In genomic region chr4:8461086-8461485, GRCh38 we compare ENCODE assay signal across 13 cellular contexts. TPM values are rescaled to one million over a fixed set of nuclear protein-coding genes. Genes with fewer than 3 reads are reported as not detected.
DNase-seq lines count a peak whose midpoint lies in the region; ATAC-seq and TF ChIP-seq lines count a peak whose summit lies in the region.
"Had no signal": no experiment of that assay in that cellular context is flagged by ENCODE, and none has a peak within 500 bp of the region (broad histone marks: within the 10 kb centered on the region; RNA-seq: fewer than 3 reads in every experiment).

No MANE protein-coding gene starts in this region.

- DNase-seq in EH (ENCODE audit: low read depth) (peak; percentile 13), astrocyte of the hippocampus (ENCODE audit: low read depth, low spot score) (peak; percentile 32), kidney tubule cell (ENCODE audit: low spot score) (peak; percentile 60), thyroid gland (no peak), foreskin melanocyte (no peak), Peyer's patch (no peak)
- no peak for DNase-seq in naive thymus-derived CD4-positive, alpha-beta T cell
- DNase-seq: C1 segment of cervical spinal cord; CD4-positive, alpha-beta T cell; DMS79; GDM1 had no signal

- no peaks in the 10 kb centered on the region for H3K27me3 Mint-ChIP-seq in naive thymus-derived CD4-positive, alpha-beta T cell
- H3K27me3 Mint-ChIP-seq: B cell; CD4-positive, alpha-beta T cell had no signal

- H3K4me1 ChIP-seq in thyroid gland (peaks cover 14 to 24% of the 10 kb centered on the region in 2 donors), Peyer's patch (no peaks in the 10 kb centered on the region)
- no peaks in the 10 kb centered on the region for H3K4me1 ChIP-seq in naive thymus-derived CD4-positive, alpha-beta T cell (ENCODE audit: control insufficient read depth in 2 of 2, insufficient read depth in 2 of 2, low read length in 2 of 2)

- H3K9me3 Mint-ChIP-seq in naive thymus-derived CD4-positive, alpha-beta T cell = peaks cover 0 to 1% (median 0%) of the 10 kb centered on the region in 11 donors
- H3K9me3 Mint-ChIP-seq: CD4-positive, alpha-beta T cell had no signal

- no peaks in the 10 kb centered on the region for H3K27me3 ChIP-seq in thyroid gland
- no peaks in the 10 kb centered on the region for H3K27me3 ChIP-seq in naive thymus-derived CD4-positive, alpha-beta T cell (ENCODE audit: control insufficient read depth in 2 of 2, insufficient read depth in 2 of 2, low read length in 2 of 2)
- no peaks in the 10 kb centered on the region for H3K27me3 ChIP-seq in Peyer's patch

- H3K27ac ChIP-seq in thyroid gland = peak overlapping the region; percentile 82 to 93 (median 85)
- H3K27ac ChIP-seq in naive thymus-derived CD4-positive, alpha-beta T cell (ENCODE audit: low read depth, low read length) = no peak overlapping the region
- no peak overlapping the region for H3K27ac ChIP-seq in Peyer's patch

- WGBS in thyroid gland, 2 donors = 88 to 92% methylated on average over 6 of the region's 6 CpGs

- H3K4me3 ChIP-seq in thyroid gland (replicated peaks in 1 of 3) (no peak overlapping the region), Peyer's patch (no peak overlapping the region)
- no peak overlapping the region for H3K4me3 ChIP-seq in naive thymus-derived CD4-positive, alpha-beta T cell (ENCODE audit: low read length)
- H3K4me3 ChIP-seq: HAP-1 had no signal

- POLR2A ChIA-PET in naive thymus-derived CD4-positive, alpha-beta T cell (lab: Charles Lee) = no interaction called here

- no peaks in the 10 kb centered on the region for H3K4me1 Mint-ChIP-seq in naive thymus-derived CD4-positive, alpha-beta T cell
- H3K4me1 Mint-ChIP-seq: B cell had no signal

- TF ChIP-seq CTCF in thyroid gland (IDR thresholded peaks at IDR 0.05) = no peak
- TF ChIP-seq CTCF in Peyer's patch (IDR thresholded peaks at IDR 0.05) = no peak

- peak overlapping the region in 1 of 9 donors; percentile 36 for H3K27ac Mint-ChIP-seq in naive thymus-derived CD4-positive, alpha-beta T cell
- H3K27ac Mint-ChIP-seq: B cell; CD4-positive, alpha-beta T cell had no signal

- H3K36me3 Mint-ChIP-seq in naive thymus-derived CD4-positive, alpha-beta T cell = peaks cover 10 to 42% (median 16%) of the 10 kb centered on the region in 5 donors

- H3K4me3 Mint-ChIP-seq in naive thymus-derived CD4-positive, alpha-beta T cell = no peak overlapping the region
- H3K4me3 Mint-ChIP-seq: B cell; CD4-positive, alpha-beta T cell had no signal

- H3K36me3 ChIP-seq in thyroid gland (peaks cover 8 to 9% of the 10 kb centered on the region in 2 donors), Peyer's patch (peaks cover 0 to 68% (median 0%) of the 10 kb centered on the region in 3 donors)
- peaks cover 0 to 85% (median 0%) of the 10 kb centered on the region in 3 experiments for H3K36me3 ChIP-seq in naive thymus-derived CD4-positive, alpha-beta T cell (ENCODE audit: control insufficient read depth in 2 of 3, insufficient read depth in 3 of 3, low read length in 3 of 3)

- TF ChIP-seq POLR2A in thyroid gland (IDR thresholded peaks at IDR 0.05) (no peak), Peyer's patch (IDR thresholded peaks at IDR 0.05) (no peak)

- ATAC-seq in naive thymus-derived CD4-positive, alpha-beta T cell = no peak

- CTCF ChIA-PET in naive thymus-derived CD4-positive, alpha-beta T cell (lab: Charles Lee) = no interaction called here

- H3K9me3 ChIP-seq in thyroid gland (no peaks in the 10 kb centered on the region), Peyer's patch (no peaks in the 10 kb centered on the region)
- no peaks in the 10 kb centered on the region for H3K9me3 ChIP-seq in naive thymus-derived CD4-positive, alpha-beta T cell (ENCODE audit: control insufficient read depth in 2 of 3, low read length in 3 of 3)
- H3K9me3 ChIP-seq: HAP-1 had no signal

- intact Hi-C loops in thyroid gland (cut with DNase I) = no loop called here
- intact Hi-C loops in naive thymus-derived CD4-positive, alpha-beta T cell (cut with micrococcal nuclease) = no loop called here

RNA-seq across cellular contexts. Expression of gene TRMT44, which starts 20.5 kb away (rescaled TPM):
- total RNA-seq in thyroid gland (10 to 100 TPM; 36.4 to 56.4 (median 43.9) TPM), Peyer's patch (10 to 100 TPM; 16.8 to 31.6 (median 28.1) TPM)
- total RNA-seq in naive thymus-derived CD4-positive, alpha-beta T cell = 10 to 100 TPM; 28.5 to 33.7 (median 29.6) TPM
- polyA plus RNA-seq in naive thymus-derived CD4-positive, alpha-beta T cell = 10 to 100 TPM; 13.8 to 21.3 TPM

RNA-seq across cellular contexts. Expression of gene ACOX3, which starts 20.6 kb away (rescaled TPM):
- total RNA-seq in thyroid gland (10 to 100 TPM; 28.2 to 61.8 (median 47.7) TPM), Peyer's patch (10 to 100 TPM; 17.2 to 95.7 (median 43.7) TPM)
- 10 to 100 TPM; 10.9 to 20.5 (median 14.8) TPM for total RNA-seq in naive thymus-derived CD4-positive, alpha-beta T cell
- polyA plus RNA-seq in naive thymus-derived CD4-positive, alpha-beta T cell = 10 to 100 TPM; 16.1 to 19.1 TPM

Comparison
In these comparisons a context has a peak if more than half of its experiments do, and no peak if none do; other contexts are left out.
1. DNase-seq: peak in EH (single experiment), astrocyte of the hippocampus (single experiment) and kidney tubule cell (single experiment); none in thyroid gland (0 of 2), foreskin melanocyte (single experiment), naive thymus-derived CD4-positive, alpha-beta T cell (0 of 9) and Peyer's patch (0 of 3).
2. H3K27ac ChIP-seq: peak in thyroid gland (3 of 3); none in naive thymus-derived CD4-positive, alpha-beta T cell (single experiment) and Peyer's patch (0 of 4).